12 cellular contexts compared by ENCODE assay signal in genomic region chr9:129696803-129697110, GRCh38. TPM values are rescaled to one million over a fixed set of nuclear protein-coding genes. Genes with fewer than 3 reads are reported as not detected.
DNase-seq lines count a peak whose midpoint lies in the region; ATAC-seq and TF ChIP-seq lines count a peak whose summit lies in the region.
"Had no signal": no experiment of that assay in that cellular context is flagged by ENCODE, and none has a peak within 500 bp of the region (broad histone marks: within the 10 kb centered on the region; RNA-seq: fewer than 3 reads in every experiment).

No MANE protein-coding gene starts in this region.

- no TSS peak for BruUV-seq in Calu3 (replicated peaks; lab: Mats Ljungman, UMichigan)

- H3K27me3 Mint-ChIP-seq in Calu3 (ENCODE audit: unreplicated experiment) (peaks cover 25% of the 10 kb centered on the region), T-cell (peaks cover 32 to 54% of the 10 kb centered on the region in 2 donors)

- H3K9me3 Mint-ChIP-seq in Calu3 (ENCODE audit: low read depth, unreplicated experiment) (no peaks in the 10 kb centered on the region), T-cell (no peaks in the 10 kb centered on the region)

- TF ChIP-seq CTCF in Calu3 (IDR thresholded peaks at IDR 0.05; ENCODE audit: unreplicated experiment) (no peak), fibroblast of the aortic adventitia (IDR thresholded peaks at IDR 0.05; ENCODE audit: insufficient read depth, low read length) (no peak), psoas muscle (IDR thresholded peaks at IDR 0.05) (no peak)

- POLR2A ChIA-PET in T-cell (lab: Charles Lee), result no interaction called here

- H3K4me3 Mint-ChIP-seq in Calu3 (ENCODE audit: low read depth, unreplicated experiment) (peak overlapping the region; percentile 78), T-cell (peak overlapping the region in 2 of 3 donors; percentile 45 to 70)

- no peak overlapping the region for H3K27ac ChIP-seq in psoas muscle

- peaks cover 6% of the 10 kb centered on the region for H3K36me3 Mint-ChIP-seq in Calu3 (ENCODE audit: insufficient read depth, unreplicated experiment)
- H3K36me3 Mint-ChIP-seq in T-cell, result no peaks in the 10 kb centered on the region

- no peaks in the 10 kb centered on the region for H3K9me3 ChIP-seq in psoas muscle
- H3K9me3 ChIP-seq: thyroid gland had no signal

- intact Hi-C loops in Calu3 (cut with micrococcal nuclease; ENCODE audit: unreplicated experiment) (no loop called here), psoas muscle (cut with DNase I) (no loop called here)

- DNase-seq in Calu3, result no peak
- no peak for DNase-seq in T-cell
- no peak for DNase-seq in fibroblast of the aortic adventitia (ENCODE audit: low read depth)
- DNase-seq in psoas muscle, result no peak
- DNase-seq in midbrain (lab: John Stamatoyannopoulos, UW), result no peak
- no peak for DNase-seq in pons (ENCODE audit: low spot score)
- DNase-seq: activated CD4-positive, alpha-beta T cell treated with anti-CD3 and anti-CD28 coated beads, Interleukin-2, amount 50 U/mL, for 1 hour; NCI-H524 treated with DMSO at 0.1 percent for 48 hours had no signal

- no peaks in the 10 kb centered on the region for H3K4me1 ChIP-seq in psoas muscle

- H3K4me1 Mint-ChIP-seq in Calu3 (ENCODE audit: low read depth, unreplicated experiment) (no peaks in the 10 kb centered on the region), T-cell (peaks cover 3 to 5% (median 5%) of the 10 kb centered on the region in 3 donors)

- peak overlapping the region; percentile 58 for H3K4me3 ChIP-seq in fibroblast of the aortic adventitia (ENCODE audit: low read depth, low read length)
- peak overlapping the region; percentile 58 for H3K4me3 ChIP-seq in psoas muscle

- H3K27ac Mint-ChIP-seq in Calu3 (ENCODE audit: unreplicated experiment), result peak overlapping the region; percentile 64
- H3K27ac Mint-ChIP-seq in T-cell, result peak overlapping the region in 1 of 2 donors; percentile 36

- ATAC-seq in T-cell (replicated peaks in 1 of 4) (no peak), psoas muscle (no peak), GM21526 (IDR thresholded peaks at IDR 0.05; ENCODE audit: low FRiP score, unreplicated experiment) (no peak), HG02973 (IDR thresholded peaks at IDR 0.05; ENCODE audit: unreplicated experiment) (no peak)

- no peaks in the 10 kb centered on the region for H3K36me3 ChIP-seq in psoas muscle (ENCODE audit: insufficient read depth in 1 of 2, low read depth in 1 of 2)
- H3K36me3 ChIP-seq: thyroid gland had no signal

- CTCF ChIA-PET in Calu3 (lab: Charles Lee) (no interaction called here), T-cell (lab: Charles Lee) (no interaction called here)

- WGBS in psoas muscle, 3 donors, result 15 to 27% (median 19%) methylated on average over 17 of the region's 17 CpGs

- peaks cover 0 to 52% (median 16%) of the 10 kb centered on the region in 3 donors for H3K27me3 ChIP-seq in psoas muscle (ENCODE audit: insufficient read depth in 3 of 3, low read length in 2 of 3)

RNA-seq across cellular contexts. Expression of gene PRRX2, which starts 31.3 kb away (rescaled TPM):
- total RNA-seq in Calu3 (2022), result not detected in 2 replicates
- total RNA-seq in T-cell, result under 1 TPM in 1 of 5 donors, not detected in 4; 0.26 TPM
- 3.5 and 36.1 TPM in 2 replicates for total RNA-seq in fibroblast of the aortic adventitia (ENCODE audit: low replicate concordance)
- total RNA-seq in psoas muscle, result 1 to 10 TPM in 1 of 4 donors, under 1 TPM in 3; 0.27 to 1.1 (median 0.50) TPM
- under 1 TPM; 0.03 to 0.52 (median 0.34) TPM for polyA plus RNA-seq in psoas muscle
- total RNA-seq: pulmonary artery endothelial cell had no signal

RNA-seq across cellular contexts. Expression of gene ASB6, which starts 54.8 kb away (rescaled TPM):
- total RNA-seq in Calu3 (2022) (15.5 and 18.4 TPM in 2 replicates), T-cell (10 to 100 TPM; 28.3 to 35.2 (median 30.8) TPM), fibroblast of the aortic adventitia (ENCODE audit: low replicate concordance) (7.0 and 14.0 TPM in 2 replicates), psoas muscle (10 to 100 TPM in 1 of 4 donors, 1 to 10 TPM in 3; 6.3 to 11.9 (median 8.6) TPM)
- polyA plus RNA-seq in psoas muscle, result 10 to 100 TPM in 2 of 3 donors, 1 to 10 TPM in 1; 8.0 to 20.2 (median 14.9) TPM

RNA-seq across cellular contexts. Expression of gene PTGES, which starts 56.1 kb away (rescaled TPM):
- total RNA-seq in Calu3 (2022) (6.3 and 7.4 TPM in 2 replicates), T-cell (not detected), fibroblast of the aortic adventitia (ENCODE audit: low replicate concordance) (6.9 and 30.9 TPM in 2 replicates), psoas muscle (under 1 TPM; 0.32 to 0.67 (median 0.50) TPM)
- polyA plus RNA-seq in psoas muscle, result under 1 TPM; 0.32 to 0.68 (median 0.40) TPM
- total RNA-seq: pulmonary artery endothelial cell had no signal
